ENCODE assay signal across 10 cellular contexts in genomic region chr20:53736122-53736756, GRCh38.
DNase-seq lines count a peak whose midpoint lies in the region; ATAC-seq and TF ChIP-seq lines count a peak whose summit lies in the region.
"Had no signal": no experiment of that assay in that cellular context is flagged by ENCODE, and none has a peak within 500 bp of the region (broad histone marks: within the 10 kb centered on the region; RNA-seq: fewer than 3 reads in every experiment).

No MANE protein-coding gene starts in this region.

- TF ChIP-seq CTCF in activated B cell treated with CpG ODN at 0.5 μM for 24 hours (IDR thresholded peaks at IDR 0.05) (no peak), type B pancreatic cell (conservative IDR thresholded peaks at IDR 0.05) (no peak)

- H3K4me1 Mint-ChIP-seq in activated B cell treated with CpG ODN at 0.5 μM for 24 hours (peaks cover 68% of the 10 kb centered on the region), type B pancreatic cell (ENCODE audit: unreplicated experiment) (peaks cover 64% of the 10 kb centered on the region)

- H3K27ac Mint-ChIP-seq in activated B cell treated with CpG ODN at 0.5 μM for 24 hours (peak overlapping the region; percentile 97), type B pancreatic cell (peak overlapping the region; percentile 94)

- POLR2A ChIA-PET in activated B cell treated with CpG ODN at 0.5 μM for 24 hours (lab: Charles Lee) = interaction anchor here (0.6 to 2.4 kb wide), 18 partner anchors 12 to 205 kb away, joined by 3 to 13 read pairs (median 6); partner anchors contain the start of gene ZNF217

- H3K4me3 Mint-ChIP-seq in activated B cell treated with CpG ODN at 0.5 μM for 24 hours = peak overlapping the region; percentile 74
- H3K4me3 Mint-ChIP-seq in type B pancreatic cell = peak overlapping the region; percentile 79

- no peaks in the 10 kb centered on the region for H3K27me3 Mint-ChIP-seq in activated B cell treated with CpG ODN at 0.5 μM for 24 hours
- H3K27me3 Mint-ChIP-seq in type B pancreatic cell = no peaks in the 10 kb centered on the region

- H3K9me3 Mint-ChIP-seq in activated B cell treated with CpG ODN at 0.5 μM for 24 hours (no peaks in the 10 kb centered on the region), type B pancreatic cell (peaks cover 5% of the 10 kb centered on the region)

- CTCF ChIA-PET in activated B cell treated with CpG ODN at 0.5 μM for 24 hours (lab: Charles Lee) = interaction anchor here (1.0 to 1.9 kb wide), 9 partner anchors 12 to 203 kb away, joined by 3 to 11 read pairs (median 3); no protein-coding TSS in a partner anchor

- H3K36me3 Mint-ChIP-seq in activated B cell treated with CpG ODN at 0.5 μM for 24 hours (ENCODE audit: low read depth) = no peaks in the 10 kb centered on the region
- no peaks in the 10 kb centered on the region for H3K36me3 Mint-ChIP-seq in type B pancreatic cell

- DNase-seq in Right ventricle myocardium inferior (ENCODE audit: missing footprints) (no peak), left cardiac atrium (no peak), activated B cell treated with CpG ODN at 0.5 μM for 24 hours (no peak), islet precursor cell (peak; percentile 79), type B pancreatic cell (ENCODE audit: extremely low spot score, unreplicated experiment) (no peak), kidney glomerular epithelial cell (lab: John Stamatoyannopoulos, UW) (no peak), NAMALWA (ENCODE audit: low spot score) (no peak)
- DNase-seq: activated effector memory CD4-positive, alpha-beta T cell treated with Interleukin-2 at 50 U/mL for 16 hours; NCI-H748 treated with DMSO at 0.1 percent for 48 hours had no signal

- ATAC-seq in Right ventricle myocardium inferior (peak; percentile 49), left cardiac atrium (no peak), activated B cell treated with CpG ODN at 0.5 μM for 24 hours (ENCODE audit: low read depth) (no peak), GM19467 (IDR thresholded peaks at IDR 0.05; ENCODE audit: unreplicated experiment) (no peak)

- intact Hi-C loops in Right ventricle myocardium inferior (cut with DNase I) (loop anchor here (5.0 to 10.0 kb wide), 3 partner anchors 84 to 1541 kb away; partner anchors contain the start of gene ZFP64), left cardiac atrium (cut with DNase I) (loop anchor here in 1 of 2 donors (10.0 kb wide), 1 partner anchor 111 kb away; no protein-coding TSS in a partner anchor), activated B cell treated with CpG ODN at 0.5 μM for 24 hours (cut with micrococcal nuclease) (loop anchor here (2.0 to 5.0 kb wide), 5 partner anchors 15 to 181 kb away; no protein-coding TSS in a partner anchor)
